ENCODE assay signal across 11 cellular contexts in genomic region chrX:74242050-74242449, GRCh38.
DNase-seq lines count a peak whose midpoint lies in the region; ATAC-seq and TF ChIP-seq lines count a peak whose summit lies in the region.
"Had no signal": no experiment of that assay in that cellular context is flagged by ENCODE, and none has a peak within 500 bp of the region (broad histone marks: within the 10 kb centered on the region; RNA-seq: fewer than 3 reads in every experiment).

No MANE protein-coding gene starts in this region.

- in situ Hi-C loops in brain microvascular endothelial cell (cut with HindIII; ENCODE audit: low pct_ligation_motif_present, low sequenced_read_pairs) = no loop called here
- in situ Hi-C loops in transverse colon (cut with MboI; ENCODE audit: low pct_ligation_motif_present in 1 of 4, low pct_unique_long_range_greater_than_20kb in 1 of 4, low sequenced_read_pairs in 3 of 4) = no loop called here

- H3K27me3 ChIP-seq in heart left ventricle (peaks cover 0 to 9% (median 0%) of the 10 kb centered on the region in 9 donors), brain microvascular endothelial cell (replicated peaks) (no peaks in the 10 kb centered on the region), transverse colon (no peaks in the 10 kb centered on the region)
- H3K27me3 ChIP-seq: esophagus muscularis mucosa had no signal

- peak overlapping the region in 9 of 12 donors; percentile 1 to 65 (median 34) for H3K27ac ChIP-seq in heart left ventricle
- H3K27ac ChIP-seq in brain microvascular endothelial cell = peak overlapping the region; percentile 43
- peak overlapping the region in 3 of 4 donors; percentile 53 to 64 (median 64) for H3K27ac ChIP-seq in transverse colon

- DNase-seq in heart left ventricle (no peak), cardiac septum (ENCODE audit: low spot score) (no peak), brain microvascular endothelial cell (no peak), hepatic stellate cell (ENCODE audit: low spot score) (peak; percentile 16), transverse colon (no peak), NCI-H510A (lab: John Stamatoyannopoulos, UW) (no peak)
- DNase-seq in activated naive CD4-positive, alpha-beta T cell treated with Interleukin-2 at 50 U/mL for 16 hours = no peak
- DNase-seq: activated CD4-positive, alpha-beta T cell treated with anti-CD3 and anti-CD28 coated beads, Interleukin-2, amount 50 U/mL, for 48 hours; NCI-H526 had no signal

- no peaks in the 10 kb centered on the region for H3K9me3 ChIP-seq in heart left ventricle
- H3K9me3 ChIP-seq in transverse colon = no peaks in the 10 kb centered on the region
- H3K9me3 ChIP-seq: esophagus muscularis mucosa had no signal

- H3K4me3 ChIP-seq in heart left ventricle = no peak overlapping the region
- H3K4me3 ChIP-seq in brain microvascular endothelial cell (ENCODE audit: low read depth, low read length) = no peak overlapping the region
- no peak overlapping the region for H3K4me3 ChIP-seq in transverse colon
- H3K4me3 ChIP-seq: esophagus muscularis mucosa had no signal

- peak in 3 of 4 donors; percentile 59 to 68 (median 60) for ATAC-seq in heart left ventricle
- ATAC-seq in HG03571 (IDR thresholded peaks at IDR 0.05; ENCODE audit: unreplicated experiment) = no peak

- TF ChIP-seq CTCF in heart left ventricle (IDR thresholded peaks at IDR 0.05) = no peak
- no peak for TF ChIP-seq CTCF in brain microvascular endothelial cell (IDR thresholded peaks at IDR 0.05; ENCODE audit: low read depth, low read length, missing control alignments)
- no peak for TF ChIP-seq CTCF in transverse colon (IDR thresholded peaks at IDR 0.05)

- H3K4me1 ChIP-seq in heart left ventricle (peaks cover 0 to 18% (median 0%) of the 10 kb centered on the region in 12 donors), transverse colon (peaks cover 0 to 16% (median 7%) of the 10 kb centered on the region in 4 donors)

- TF ChIP-seq POLR2A in heart left ventricle (IDR thresholded peaks at IDR 0.05) (no peak), transverse colon (IDR thresholded peaks at IDR 0.05) (no peak)

- intact Hi-C loops in heart left ventricle (cut with DNase I) = no loop called here
- intact Hi-C loops in cardiac septum (cut with DNase I) = no loop called here
- intact Hi-C loops in transverse colon (cut with DNase I; ENCODE audit: low total_unique reads) = no loop called here

- peaks cover 0 to 71% (median 29%) of the 10 kb centered on the region in 9 donors for H3K36me3 ChIP-seq in heart left ventricle
- H3K36me3 ChIP-seq in brain microvascular endothelial cell (replicated peaks) = peaks cover 3% of the 10 kb centered on the region
- no peaks in the 10 kb centered on the region for H3K36me3 ChIP-seq in transverse colon

- no peak for TF ChIP-seq EP300 in transverse colon (IDR thresholded peaks at IDR 0.05; ENCODE audit: low read depth)
